In the genomic region with DNA sequence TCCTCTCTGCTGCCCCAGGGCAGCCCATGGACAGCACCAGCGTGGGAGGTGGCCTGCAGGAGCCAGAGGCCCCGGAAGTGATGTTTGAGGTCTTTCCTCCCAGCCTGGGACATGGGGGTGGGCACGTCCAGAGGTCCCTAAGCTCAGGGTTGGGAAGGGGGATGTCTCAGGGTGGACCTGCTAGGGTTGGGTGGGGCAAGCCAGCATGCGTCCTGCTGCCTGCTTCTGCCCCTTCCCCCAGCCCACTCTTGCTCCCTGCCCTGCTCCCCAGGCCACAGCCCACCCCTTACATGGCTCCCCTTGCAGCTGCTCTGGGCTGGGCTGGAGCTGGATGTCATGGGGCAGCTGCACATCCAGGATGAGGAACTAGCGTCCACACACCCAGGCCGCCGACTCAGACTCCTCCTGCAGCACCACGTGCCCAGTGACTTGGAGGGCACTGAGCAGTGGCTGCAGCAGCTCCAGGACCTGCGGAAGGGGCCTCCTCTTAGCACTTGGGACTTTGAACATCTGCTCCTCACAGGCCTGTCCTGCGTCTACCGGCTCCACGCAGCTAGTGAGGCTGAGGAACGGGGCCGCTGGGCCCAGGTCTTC, we compare ENCODE assay signal across 1 cellular context.
TF ChIP-seq lines count a peak whose summit lies in the region.

No MANE protein-coding gene starts in this region.

TF ChIP-seq in A549, 52 proteins besides CTCF, POLR2A, EP300 and RAD21 (continued from another document):
- TF ChIP-seq, protein P1, sequence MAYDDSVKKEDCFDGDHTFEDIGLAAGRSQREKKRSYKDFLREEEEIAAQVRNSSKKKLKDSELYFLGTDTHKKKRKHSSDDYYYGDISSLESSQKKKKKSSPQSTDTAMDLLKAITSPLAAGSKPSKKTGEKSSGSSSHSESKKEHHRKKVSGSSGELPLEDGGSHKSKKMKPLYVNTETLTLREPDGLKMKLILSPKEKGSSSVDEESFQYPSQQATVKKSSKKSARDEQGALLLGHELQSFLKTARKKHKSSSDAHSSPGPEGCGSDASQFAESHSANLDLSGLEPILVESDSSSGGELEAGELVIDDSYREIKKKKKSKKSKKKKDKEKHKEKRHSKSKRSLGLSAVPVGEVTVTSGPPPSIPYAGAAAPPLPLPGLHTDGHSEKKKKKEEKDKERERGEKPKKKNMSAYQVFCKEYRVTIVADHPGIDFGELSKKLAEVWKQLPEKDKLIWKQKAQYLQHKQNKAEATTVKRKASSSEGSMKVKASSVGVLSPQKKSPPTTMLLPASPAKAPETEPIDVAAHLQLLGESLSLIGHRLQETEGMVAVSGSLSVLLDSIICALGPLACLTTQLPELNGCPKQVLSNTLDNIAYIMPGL (CRISPR knock-in tag; IDR thresholded peaks at IDR 0.05; ENCODE audit: borderline replicate concordance): no peak
- TF ChIP-seq HOXB5 (CRISPR knock-in tag; IDR thresholded peaks at IDR 0.05): no peak
- TF ChIP-seq HOXA7 (CRISPR knock-in tag; IDR thresholded peaks at IDR 0.05): no peak
- TF ChIP-seq, protein P2, sequence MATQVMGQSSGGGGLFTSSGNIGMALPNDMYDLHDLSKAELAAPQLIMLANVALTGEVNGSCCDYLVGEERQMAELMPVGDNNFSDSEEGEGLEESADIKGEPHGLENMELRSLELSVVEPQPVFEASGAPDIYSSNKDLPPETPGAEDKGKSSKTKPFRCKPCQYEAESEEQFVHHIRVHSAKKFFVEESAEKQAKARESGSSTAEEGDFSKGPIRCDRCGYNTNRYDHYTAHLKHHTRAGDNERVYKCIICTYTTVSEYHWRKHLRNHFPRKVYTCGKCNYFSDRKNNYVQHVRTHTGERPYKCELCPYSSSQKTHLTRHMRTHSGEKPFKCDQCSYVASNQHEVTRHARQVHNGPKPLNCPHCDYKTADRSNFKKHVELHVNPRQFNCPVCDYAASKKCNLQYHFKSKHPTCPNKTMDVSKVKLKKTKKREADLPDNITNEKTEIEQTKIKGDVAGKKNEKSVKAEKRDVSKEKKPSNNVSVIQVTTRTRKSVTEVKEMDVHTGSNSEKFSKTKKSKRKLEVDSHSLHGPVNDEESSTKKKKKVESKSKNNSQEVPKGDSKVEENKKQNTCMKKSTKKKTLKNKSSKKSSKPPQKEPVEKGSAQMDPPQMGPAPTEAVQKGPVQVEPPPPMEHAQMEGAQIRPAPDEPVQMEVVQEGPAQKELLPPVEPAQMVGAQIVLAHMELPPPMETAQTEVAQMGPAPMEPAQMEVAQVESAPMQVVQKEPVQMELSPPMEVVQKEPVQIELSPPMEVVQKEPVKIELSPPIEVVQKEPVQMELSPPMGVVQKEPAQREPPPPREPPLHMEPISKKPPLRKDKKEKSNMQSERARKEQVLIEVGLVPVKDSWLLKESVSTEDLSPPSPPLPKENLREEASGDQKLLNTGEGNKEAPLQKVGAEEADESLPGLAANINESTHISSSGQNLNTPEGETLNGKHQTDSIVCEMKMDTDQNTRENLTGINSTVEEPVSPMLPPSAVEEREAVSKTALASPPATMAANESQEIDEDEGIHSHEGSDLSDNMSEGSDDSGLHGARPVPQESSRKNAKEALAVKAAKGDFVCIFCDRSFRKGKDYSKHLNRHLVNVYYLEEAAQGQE (IDR thresholded peaks at IDR 0.05): no peak
- TF ChIP-seq, protein P3, sequence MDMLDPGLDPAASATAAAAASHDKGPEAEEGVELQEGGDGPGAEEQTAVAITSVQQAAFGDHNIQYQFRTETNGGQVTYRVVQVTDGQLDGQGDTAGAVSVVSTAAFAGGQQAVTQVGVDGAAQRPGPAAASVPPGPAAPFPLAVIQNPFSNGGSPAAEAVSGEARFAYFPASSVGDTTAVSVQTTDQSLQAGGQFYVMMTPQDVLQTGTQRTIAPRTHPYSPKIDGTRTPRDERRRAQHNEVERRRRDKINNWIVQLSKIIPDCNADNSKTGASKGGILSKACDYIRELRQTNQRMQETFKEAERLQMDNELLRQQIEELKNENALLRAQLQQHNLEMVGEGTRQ (IDR thresholded peaks at IDR 0.05): no peak
- no peak for TF ChIP-seq RNF2 (IDR thresholded peaks at IDR 0.05; ENCODE audit: borderline replicate concordance, low read depth)
- no peak for TF ChIP-seq TFCP2L1 (CRISPR knock-in tag; IDR thresholded peaks at IDR 0.05)
- TF ChIP-seq ESRRA (IDR thresholded peaks at IDR 0.05; ENCODE audit: borderline replicate concordance, low read length): no peak
- no peak for TF ChIP-seq RARB (CRISPR knock-in tag; IDR thresholded peaks at IDR 0.05)
- TF ChIP-seq CHD2 (IDR thresholded peaks at IDR 0.05; ENCODE audit: low read length, partially characterized antibody): no peak
- no peak for TF ChIP-seq FOSL2 (IDR thresholded peaks at IDR 0.05)
- TF ChIP-seq FOSL2 (CRISPR knock-in tag; IDR thresholded peaks at IDR 0.05): no peak
- no peak for TF ChIP-seq POLR2AphosphoS2 (conservative IDR thresholded peaks at IDR 0.05; ENCODE audit: low read length)
- no peak for TF ChIP-seq CBX2 (IDR thresholded peaks at IDR 0.05; ENCODE audit: borderline replicate concordance, low read depth)
- no peak for TF ChIP-seq NFE2L2 (conservative IDR thresholded peaks at IDR 0.05; ENCODE audit: low read length)
- no peak for TF ChIP-seq CBX8 (IDR thresholded peaks at IDR 0.05)
